In the genomic region with DNA sequence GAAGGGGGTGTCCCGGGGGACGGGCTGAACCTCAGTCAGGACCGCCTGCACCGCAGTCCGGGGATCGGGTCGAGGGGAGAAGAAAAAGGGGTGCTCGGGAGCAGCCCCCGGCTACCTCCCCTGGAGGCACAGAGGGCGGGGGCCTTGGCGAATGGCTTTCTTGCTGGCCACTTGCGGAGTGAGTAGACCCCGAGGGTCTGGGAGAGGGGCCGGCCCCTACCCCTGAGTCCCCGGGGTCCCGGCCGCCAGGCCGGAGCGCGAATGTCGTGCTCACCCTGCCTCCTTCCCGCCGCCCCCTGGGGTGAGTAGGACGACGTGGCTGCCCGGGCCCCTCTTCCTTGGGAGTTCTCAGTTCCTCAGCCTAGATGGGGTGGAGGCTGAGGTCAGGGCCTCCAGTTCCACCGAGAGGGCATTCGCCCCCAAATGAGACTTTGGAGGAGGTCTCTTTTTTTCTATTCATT, we compare ENCODE assay signal across 8 cellular contexts.
A peak's percentile ranks its signal among the peaks of the same experiment; 100 is the strongest.
DNase-seq lines count a peak whose midpoint lies in the region; ATAC-seq and TF ChIP-seq lines count a peak whose summit lies in the region.

No MANE protein-coding gene starts in this region.

- no peaks in the 10 kb centered on the region for H3K9me3 ChIP-seq in spleen

- no peaks in the 10 kb centered on the region for H3K27me3 Mint-ChIP-seq in activated naive CD8-positive, alpha-beta T cell treated with anti-CD3 and anti-CD28 coated beads for 36 hours

- H3K27me3 ChIP-seq in spleen (replicated peaks in 1 of 7), result no peaks in the 10 kb centered on the region

- peak overlapping the region; percentile 90 for H3K27ac Mint-ChIP-seq in activated naive CD8-positive, alpha-beta T cell treated with anti-CD3 and anti-CD28 coated beads for 36 hours

- peak; percentile 18 for ATAC-seq in GM21381 (IDR thresholded peaks at IDR 0.05; ENCODE audit: unreplicated experiment)

- peak overlapping the region; percentile 78 for H3K4me3 ChIP-seq in iPS-11a (ENCODE audit: low read depth, low read length)
- peak overlapping the region; percentile 55 to 79 (median 67) for H3K4me3 ChIP-seq in spleen

- WGBS in spleen, 5 donors, result 1 to 6% (median 2%) methylated on average over 20 to 28 of the region's 28 CpGs

- DNase-seq in EL (peak; percentile 49), HuH-7.5 (ENCODE audit: low spot score) (peak; percentile 25), spleen (no peak), NCI-H2107 treated with DMSO at 0.1 percent for 48 hours (lab: John Stamatoyannopoulos, UW; ENCODE audit: unreplicated experiment) (no peak), NCI-H2196 (lab: John Stamatoyannopoulos, UW; ENCODE audit: unreplicated experiment) (no peak)
- no peak for DNase-seq in activated naive CD8-positive, alpha-beta T cell treated with anti-CD3 and anti-CD28 coated beads for 36 hours

- H3K4me3 Mint-ChIP-seq in activated naive CD8-positive, alpha-beta T cell treated with anti-CD3 and anti-CD28 coated beads for 36 hours, result peak overlapping the region; percentile 94

- no peaks in the 10 kb centered on the region for H3K36me3 ChIP-seq in spleen

- intact Hi-C loops in spleen (cut with DNase I; ENCODE audit: low total_unique reads), result no loop called here

- H3K36me3 Mint-ChIP-seq in activated naive CD8-positive, alpha-beta T cell treated with anti-CD3 and anti-CD28 coated beads for 36 hours, result no peaks in the 10 kb centered on the region

- peak overlapping the region; percentile 61 to 92 (median 88) for H3K27ac ChIP-seq in spleen

- no peak for TF ChIP-seq POLR2A in spleen (IDR thresholded peaks at IDR 0.05)

- peaks cover 46% of the 10 kb centered on the region for H3K4me1 Mint-ChIP-seq in activated naive CD8-positive, alpha-beta T cell treated with anti-CD3 and anti-CD28 coated beads for 36 hours

- no peak for TF ChIP-seq CTCF in spleen (IDR thresholded peaks at IDR 0.05 in 8 of 11, conservative IDR thresholded peaks at IDR 0.05 in 3 of 11)

- no peaks in the 10 kb centered on the region for H3K9me3 Mint-ChIP-seq in activated naive CD8-positive, alpha-beta T cell treated with anti-CD3 and anti-CD28 coated beads for 36 hours

- H3K4me1 ChIP-seq in spleen, result peaks cover 5 to 81% (median 44%) of the 10 kb centered on the region in 6 donors

Comparison
In these comparisons a context has a peak if more than half of its experiments do, and no peak if none do; other contexts are left out.
1. DNase-seq: peak in EL (single experiment) and HuH-7.5 (single experiment); none in activated naive CD8-positive, alpha-beta T cell treated with anti-CD3 and anti-CD28 coated beads for 36 hours (single experiment), spleen (single experiment), NCI-H2107 treated with DMSO at 0.1 percent for 48 hours (single experiment) and NCI-H2196 (single experiment).